23 cellular contexts compared by ENCODE assay signal in genomic region chr20:37901280-37901666, GRCh38. TPM values are rescaled to one million over a fixed set of nuclear protein-coding genes. Genes with fewer than 3 reads are reported as not detected.
DNase-seq lines count a peak whose midpoint lies in the region; ATAC-seq, FAIRE-seq and TF ChIP-seq lines count a peak whose summit lies in the region.
"Had no signal": no experiment of that assay in that cellular context is flagged by ENCODE, and none has a peak within 500 bp of the region (broad histone marks: within the 10 kb centered on the region; RNA-seq: fewer than 3 reads in every experiment).

No MANE protein-coding gene starts in this region.

- FAIRE-seq in astrocyte (lab: Jason Lieb, UNC), result no peak
- FAIRE-seq: colon, endometrium had no signal

- H3K36me3 Mint-ChIP-seq in activated naive CD8-positive, alpha-beta T cell, result peaks cover 4% of the 10 kb centered on the region
- peaks cover 3% of the 10 kb centered on the region for H3K36me3 Mint-ChIP-seq in activated naive CD8-positive, alpha-beta T cell treated with anti-CD3 and anti-CD28 coated beads, Interleukin-2, amount 50 U/mL, for 24 hours (ENCODE audit: low read depth)
- H3K36me3 Mint-ChIP-seq in astrocyte (ENCODE audit: low read depth, unreplicated experiment) (no peaks in the 10 kb centered on the region), immature natural killer cell (no peaks in the 10 kb centered on the region), type B pancreatic cell (no peaks in the 10 kb centered on the region)
- H3K36me3 Mint-ChIP-seq: activated naive CD4-positive, alpha-beta T cell treated with anti-CD3 and anti-CD28 coated beads, Interleukin-2, amount 10 ng/mL, durations not matched to agents 7 days and 5 days; CD4-positive, CD25-positive, alpha-beta regulatory T cell had no signal

- peaks cover 29% of the 10 kb centered on the region for H4K20me1 ChIP-seq in astrocyte (ENCODE audit: insufficient read depth, low read length)

- H2AFZ ChIP-seq in astrocyte (ENCODE audit: low read depth, low read length), result no peak overlapping the region
- H2AFZ ChIP-seq: hepatocyte had no signal

- no peak overlapping the region for H3K27ac Mint-ChIP-seq in activated naive CD8-positive, alpha-beta T cell
- no peak overlapping the region for H3K27ac Mint-ChIP-seq in activated naive CD8-positive, alpha-beta T cell treated with anti-CD3 and anti-CD28 coated beads, Interleukin-2, amount 50 U/mL, for 24 hours
- H3K27ac Mint-ChIP-seq in astrocyte (ENCODE audit: unreplicated experiment), result no peak overlapping the region
- H3K27ac Mint-ChIP-seq in immature natural killer cell, result no peak overlapping the region
- no peak overlapping the region for H3K27ac Mint-ChIP-seq in type B pancreatic cell
- H3K27ac Mint-ChIP-seq: activated naive CD4-positive, alpha-beta T cell treated with anti-CD3 and anti-CD28 coated beads, Interleukin-2, amount 10 ng/mL, durations not matched to agents 7 days and 5 days; CD4-positive, CD25-positive, alpha-beta regulatory T cell; T-helper 2 cell treated with Interferon-gamma antibody and Interleukin-4, amounts not matched to agents 5 μg/mL and 100 μg/mL, for 36 hours had no signal

- H3K27me3 Mint-ChIP-seq in activated naive CD8-positive, alpha-beta T cell, result peaks cover 31% of the 10 kb centered on the region
- H3K27me3 Mint-ChIP-seq in activated naive CD8-positive, alpha-beta T cell treated with anti-CD3 and anti-CD28 coated beads, Interleukin-2, amount 50 U/mL, for 24 hours, result peaks cover 50% of the 10 kb centered on the region
- H3K27me3 Mint-ChIP-seq in astrocyte (ENCODE audit: low read depth, unreplicated experiment), result peaks cover 24% of the 10 kb centered on the region
- H3K27me3 Mint-ChIP-seq in immature natural killer cell (ENCODE audit: low read depth in 3 of 3), result peaks cover 19 to 26% (median 20%) of the 10 kb centered on the region in 3 donors
- H3K27me3 Mint-ChIP-seq in type B pancreatic cell, result peaks cover 59% of the 10 kb centered on the region

- no peak for DNase-seq in activated naive CD8-positive, alpha-beta T cell treated with anti-CD3 and anti-CD28 coated beads, Interleukin-2, amount 50 U/mL, for 24 hours
- DNase-seq in astrocyte (ENCODE audit: low read depth), result no peak
- no peak for DNase-seq in immature natural killer cell
- no peak for DNase-seq in type B pancreatic cell (ENCODE audit: extremely low spot score, unreplicated experiment)
- no peak for DNase-seq in activated naive CD4-positive, alpha-beta T cell treated with anti-CD3 and anti-CD28 coated beads, Interleukin-2, amount 50 U/mL, for 16 hours
- DNase-seq: activated T-cell treated with anti-CD3 and anti-CD28 coated beads, Interleukin-2, amount 50 U/mL, for 4 hours; body of pancreas; CD4-positive, CD25-positive, alpha-beta regulatory T cell; DMS79; kidney glomerular epithelial cell; mesenchymal stem cell; NCI-H1694; NCI-H345; spleen had no signal

- H3K4me2 ChIP-seq in astrocyte (ENCODE audit: low read length), result no peak overlapping the region
- H3K4me2 ChIP-seq: hepatocyte had no signal

- no peaks in the 10 kb centered on the region for H3K79me2 ChIP-seq in astrocyte (ENCODE audit: insufficient read depth, low read length)
- H3K79me2 ChIP-seq: hepatocyte had no signal

- no peak overlapping the region for H3K27ac ChIP-seq in astrocyte (ENCODE audit: low read depth, low read length)
- H3K27ac ChIP-seq: body of pancreas, hepatocyte, neutrophil, spleen had no signal

- H3K9me3 ChIP-seq in astrocyte (ENCODE audit: insufficient read depth, low read depth, low read length), result no peaks in the 10 kb centered on the region
- H3K9me3 ChIP-seq: body of pancreas, neutrophil, spleen had no signal

- no peaks in the 10 kb centered on the region for H3K9me3 Mint-ChIP-seq in activated naive CD8-positive, alpha-beta T cell (ENCODE audit: low read depth)
- no peaks in the 10 kb centered on the region for H3K9me3 Mint-ChIP-seq in activated naive CD8-positive, alpha-beta T cell treated with anti-CD3 and anti-CD28 coated beads, Interleukin-2, amount 50 U/mL, for 24 hours
- H3K9me3 Mint-ChIP-seq in astrocyte (ENCODE audit: unreplicated experiment) (no peaks in the 10 kb centered on the region), immature natural killer cell (no peaks in the 10 kb centered on the region), type B pancreatic cell (no peaks in the 10 kb centered on the region)
- H3K9me3 Mint-ChIP-seq: activated naive CD4-positive, alpha-beta T cell treated with anti-CD3 and anti-CD28 coated beads, Interleukin-2, amount 10 ng/mL, durations not matched to agents 7 days and 5 days; activated T-cell treated with anti-CD3 and anti-CD28 coated beads, Interleukin-2, amount 50 U/mL, for 4 hours; T-helper 2 cell treated with Interferon-gamma antibody and Interleukin-4, amounts not matched to agents 5 μg/mL and 100 μg/mL, for 36 hours had no signal

- peaks cover 20% of the 10 kb centered on the region for H3K4me1 ChIP-seq in astrocyte (ENCODE audit: insufficient read depth, low read length)

- H3K4me3 Mint-ChIP-seq in activated naive CD8-positive, alpha-beta T cell, result peak overlapping the region; percentile 17
- no peak overlapping the region for H3K4me3 Mint-ChIP-seq in activated naive CD8-positive, alpha-beta T cell treated with anti-CD3 and anti-CD28 coated beads, Interleukin-2, amount 50 U/mL, for 24 hours
- H3K4me3 Mint-ChIP-seq in astrocyte (ENCODE audit: unreplicated experiment) (peak overlapping the region; percentile 67), immature natural killer cell (peak overlapping the region in 3 of 5 donors; percentile 4 to 44 (median 10)), type B pancreatic cell (peak overlapping the region; percentile 63)
- H3K4me3 Mint-ChIP-seq: activated naive CD4-positive, alpha-beta T cell treated with anti-CD3 and anti-CD28 coated beads, Interleukin-2, amount 10 ng/mL, durations not matched to agents 7 days and 5 days; activated T-cell treated with anti-CD3 and anti-CD28 coated beads, Interleukin-2, amount 50 U/mL, for 4 hours; T-helper 2 cell treated with Interferon-gamma antibody and Interleukin-4, amounts not matched to agents 5 μg/mL and 100 μg/mL, for 36 hours had no signal

- H3K9ac ChIP-seq in astrocyte (ENCODE audit: low read length), result no peak overlapping the region

- peaks cover 12% of the 10 kb centered on the region for H3K4me1 Mint-ChIP-seq in activated naive CD8-positive, alpha-beta T cell (ENCODE audit: low read depth)
- H3K4me1 Mint-ChIP-seq in activated naive CD8-positive, alpha-beta T cell treated with anti-CD3 and anti-CD28 coated beads, Interleukin-2, amount 50 U/mL, for 24 hours, result peaks cover 14% of the 10 kb centered on the region
- H3K4me1 Mint-ChIP-seq in astrocyte (ENCODE audit: low read depth, unreplicated experiment) (peaks cover 16% of the 10 kb centered on the region), immature natural killer cell (peaks cover 12 to 17% of the 10 kb centered on the region in 2 donors), type B pancreatic cell (ENCODE audit: unreplicated experiment) (peaks cover 21% of the 10 kb centered on the region)

- TF ChIP-seq CTCF in astrocyte (IDR thresholded peaks at IDR 0.05; ENCODE audit: insufficient read depth, low read depth, low read length) (no peak), type B pancreatic cell (conservative IDR thresholded peaks at IDR 0.05) (no peak)

- no peaks in the 10 kb centered on the region for H3K36me3 ChIP-seq in astrocyte (ENCODE audit: insufficient read depth, low read length)
- H3K36me3 ChIP-seq: neutrophil, spleen had no signal

- no peak for ATAC-seq in activated naive CD8-positive, alpha-beta T cell treated with anti-CD3 and anti-CD28 coated beads, Interleukin-2, amount 50 U/mL, for 24 hours
- ATAC-seq in HG03280 (IDR thresholded peaks at IDR 0.05; ENCODE audit: unreplicated experiment), result no peak
- no peak for ATAC-seq in HG03439 (IDR thresholded peaks at IDR 0.05; ENCODE audit: unreplicated experiment)
- ATAC-seq: activated T-cell treated with anti-CD3 and anti-CD28 coated beads, Interleukin-2, amount 50 U/mL, for 4 hours; body of pancreas had no signal

- peaks cover 15% of the 10 kb centered on the region for H3K27me3 ChIP-seq in astrocyte (ENCODE audit: insufficient read depth, low read length)

- H3K4me3 ChIP-seq in astrocyte (ENCODE audit: insufficient read depth, low read depth, low read length), result no peak overlapping the region
- H3K4me3 ChIP-seq: body of pancreas, hepatocyte had no signal

RNA-seq across cellular contexts. Expression of gene VSTM2L, which starts 1.7 kb away (rescaled TPM):
- total RNA-seq in astrocyte (17.7 and 18.5 TPM in 2 replicates), type B pancreatic cell (ENCODE audit: low replicate concordance) (11.4 and 11.6 TPM in 2 replicates)
- polyA plus RNA-seq in immature natural killer cell, result not detected
- total RNA-seq: CD4-positive, CD25-positive, alpha-beta regulatory T cell had no signal
- polyA plus RNA-seq: CD4-positive, CD25-positive, alpha-beta regulatory T cell had no signal
